Comparison of ENCODE assay signal across 1 cellular context in genomic region chr7:120256719-120257118, GRCh38.
TF ChIP-seq lines count a peak whose summit lies in the region.

No MANE protein-coding gene starts in this region.

TF ChIP-seq in H1, 55 proteins besides CTCF, POLR2A, EP300 and RAD21:
- no peak for TF ChIP-seq USF2 (IDR thresholded peaks at IDR 0.05; ENCODE audit: low read length)
- no peak for TF ChIP-seq SIN3A (conservative IDR thresholded peaks at IDR 0.05 in 1 of 2, IDR thresholded peaks at IDR 0.05 in 1 of 2; ENCODE audit: low read depth in 1 of 2, low read length in 2 of 2)
- TF ChIP-seq, protein P1, sequence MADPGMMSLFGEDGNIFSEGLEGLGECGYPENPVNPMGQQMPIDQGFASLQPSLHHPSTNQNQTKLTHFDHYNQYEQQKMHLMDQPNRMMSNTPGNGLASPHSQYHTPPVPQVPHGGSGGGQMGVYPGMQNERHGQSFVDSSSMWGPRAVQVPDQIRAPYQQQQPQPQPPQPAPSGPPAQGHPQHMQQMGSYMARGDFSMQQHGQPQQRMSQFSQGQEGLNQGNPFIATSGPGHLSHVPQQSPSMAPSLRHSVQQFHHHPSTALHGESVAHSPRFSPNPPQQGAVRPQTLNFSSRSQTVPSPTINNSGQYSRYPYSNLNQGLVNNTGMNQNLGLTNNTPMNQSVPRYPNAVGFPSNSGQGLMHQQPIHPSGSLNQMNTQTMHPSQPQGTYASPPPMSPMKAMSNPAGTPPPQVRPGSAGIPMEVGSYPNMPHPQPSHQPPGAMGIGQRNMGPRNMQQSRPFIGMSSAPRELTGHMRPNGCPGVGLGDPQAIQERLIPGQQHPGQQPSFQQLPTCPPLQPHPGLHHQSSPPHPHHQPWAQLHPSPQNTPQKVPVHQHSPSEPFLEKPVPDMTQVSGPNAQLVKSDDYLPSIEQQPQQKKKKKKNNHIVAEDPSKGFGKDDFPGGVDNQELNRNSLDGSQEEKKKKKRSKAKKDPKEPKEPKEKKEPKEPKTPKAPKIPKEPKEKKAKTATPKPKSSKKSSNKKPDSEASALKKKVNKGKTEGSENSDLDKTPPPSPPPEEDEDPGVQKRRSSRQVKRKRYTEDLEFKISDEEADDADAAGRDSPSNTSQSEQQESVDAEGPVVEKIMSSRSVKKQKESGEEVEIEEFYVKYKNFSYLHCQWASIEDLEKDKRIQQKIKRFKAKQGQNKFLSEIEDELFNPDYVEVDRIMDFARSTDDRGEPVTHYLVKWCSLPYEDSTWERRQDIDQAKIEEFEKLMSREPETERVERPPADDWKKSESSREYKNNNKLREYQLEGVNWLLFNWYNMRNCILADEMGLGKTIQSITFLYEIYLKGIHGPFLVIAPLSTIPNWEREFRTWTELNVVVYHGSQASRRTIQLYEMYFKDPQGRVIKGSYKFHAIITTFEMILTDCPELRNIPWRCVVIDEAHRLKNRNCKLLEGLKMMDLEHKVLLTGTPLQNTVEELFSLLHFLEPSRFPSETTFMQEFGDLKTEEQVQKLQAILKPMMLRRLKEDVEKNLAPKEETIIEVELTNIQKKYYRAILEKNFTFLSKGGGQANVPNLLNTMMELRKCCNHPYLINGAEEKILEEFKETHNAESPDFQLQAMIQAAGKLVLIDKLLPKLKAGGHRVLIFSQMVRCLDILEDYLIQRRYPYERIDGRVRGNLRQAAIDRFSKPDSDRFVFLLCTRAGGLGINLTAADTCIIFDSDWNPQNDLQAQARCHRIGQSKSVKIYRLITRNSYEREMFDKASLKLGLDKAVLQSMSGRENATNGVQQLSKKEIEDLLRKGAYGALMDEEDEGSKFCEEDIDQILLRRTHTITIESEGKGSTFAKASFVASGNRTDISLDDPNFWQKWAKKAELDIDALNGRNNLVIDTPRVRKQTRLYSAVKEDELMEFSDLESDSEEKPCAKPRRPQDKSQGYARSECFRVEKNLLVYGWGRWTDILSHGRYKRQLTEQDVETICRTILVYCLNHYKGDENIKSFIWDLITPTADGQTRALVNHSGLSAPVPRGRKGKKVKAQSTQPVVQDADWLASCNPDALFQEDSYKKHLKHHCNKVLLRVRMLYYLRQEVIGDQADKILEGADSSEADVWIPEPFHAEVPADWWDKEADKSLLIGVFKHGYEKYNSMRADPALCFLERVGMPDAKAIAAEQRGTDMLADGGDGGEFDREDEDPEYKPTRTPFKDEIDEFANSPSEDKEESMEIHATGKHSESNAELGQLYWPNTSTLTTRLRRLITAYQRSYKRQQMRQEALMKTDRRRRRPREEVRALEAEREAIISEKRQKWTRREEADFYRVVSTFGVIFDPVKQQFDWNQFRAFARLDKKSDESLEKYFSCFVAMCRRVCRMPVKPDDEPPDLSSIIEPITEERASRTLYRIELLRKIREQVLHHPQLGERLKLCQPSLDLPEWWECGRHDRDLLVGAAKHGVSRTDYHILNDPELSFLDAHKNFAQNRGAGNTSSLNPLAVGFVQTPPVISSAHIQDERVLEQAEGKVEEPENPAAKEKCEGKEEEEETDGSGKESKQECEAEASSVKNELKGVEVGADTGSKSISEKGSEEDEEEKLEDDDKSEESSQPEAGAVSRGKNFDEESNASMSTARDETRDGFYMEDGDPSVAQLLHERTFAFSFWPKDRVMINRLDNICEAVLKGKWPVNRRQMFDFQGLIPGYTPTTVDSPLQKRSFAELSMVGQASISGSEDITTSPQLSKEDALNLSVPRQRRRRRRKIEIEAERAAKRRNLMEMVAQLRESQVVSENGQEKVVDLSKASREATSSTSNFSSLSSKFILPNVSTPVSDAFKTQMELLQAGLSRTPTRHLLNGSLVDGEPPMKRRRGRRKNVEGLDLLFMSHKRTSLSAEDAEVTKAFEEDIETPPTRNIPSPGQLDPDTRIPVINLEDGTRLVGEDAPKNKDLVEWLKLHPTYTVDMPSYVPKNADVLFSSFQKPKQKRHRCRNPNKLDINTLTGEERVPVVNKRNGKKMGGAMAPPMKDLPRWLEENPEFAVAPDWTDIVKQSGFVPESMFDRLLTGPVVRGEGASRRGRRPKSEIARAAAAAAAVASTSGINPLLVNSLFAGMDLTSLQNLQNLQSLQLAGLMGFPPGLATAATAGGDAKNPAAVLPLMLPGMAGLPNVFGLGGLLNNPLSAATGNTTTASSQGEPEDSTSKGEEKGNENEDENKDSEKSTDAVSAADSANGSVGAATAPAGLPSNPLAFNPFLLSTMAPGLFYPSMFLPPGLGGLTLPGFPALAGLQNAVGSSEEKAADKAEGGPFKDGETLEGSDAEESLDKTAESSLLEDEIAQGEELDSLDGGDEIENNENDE (IDR thresholded peaks at IDR 0.05; ENCODE audit: insufficient replicate concordance, low read length) = no peak
- TF ChIP-seq CBX5 (IDR thresholded peaks at IDR 0.05; ENCODE audit: low read depth, low read length) = no peak
- no peak for TF ChIP-seq ZNF274 (IDR thresholded peaks at IDR 0.05; ENCODE audit: borderline replicate concordance, extremely low read depth, low read length)
- TF ChIP-seq CTBP2 (IDR thresholded peaks at IDR 0.05; ENCODE audit: borderline replicate concordance, insufficient read depth, insufficient read length, low read length) = no peak
- TF ChIP-seq KDM1A (IDR thresholded peaks at IDR 0.05; ENCODE audit: borderline replicate concordance, low read length) = no peak
TF ChIP-seq in H1: peak in this region for 0.
